Comparison of ENCODE assay signal across 8 cellular contexts in genomic region chr16:84694980-84695379, GRCh38.
"Had no signal": no experiment of that assay in that cellular context is flagged by ENCODE, and none has a peak within 500 bp of the region (broad histone marks: within the 10 kb centered on the region; RNA-seq: fewer than 3 reads in every experiment).

No MANE protein-coding gene starts in this region.

- FAIRE-seq: G401.6, GM12878, GM12891, GM12892, GM18507, GM19239 had no signal

- H3K4me3 ChIP-seq: GM12878 had no signal

- DNase-seq: GDM1, GF-D8 had no signal

- ATAC-seq: GM12878 had no signal
